In genomic region chr3:38834110-38834509, GRCh38 we compare ENCODE assay signal across 9 cellular contexts. TPM values are rescaled to one million over a fixed set of nuclear protein-coding genes. Genes with fewer than 3 reads are reported as not detected.
DNase-seq lines count a peak whose midpoint lies in the region; ATAC-seq and TF ChIP-seq lines count a peak whose summit lies in the region.
"Had no signal": no experiment of that assay in that cellular context is flagged by ENCODE, and none has a peak within 500 bp of the region (broad histone marks: within the 10 kb centered on the region; RNA-seq: fewer than 3 reads in every experiment).

No MANE protein-coding gene starts in this region.

- no peaks in the 10 kb centered on the region for H3K4me1 ChIP-seq in colonic mucosa

- no peaks in the 10 kb centered on the region for H3K36me3 ChIP-seq in colonic mucosa

- no peak for ATAC-seq in GM21360 (IDR thresholded peaks at IDR 0.05; ENCODE audit: unreplicated experiment)
- ATAC-seq in HG02938 (IDR thresholded peaks at IDR 0.05; ENCODE audit: unreplicated experiment) = no peak

- intact Hi-C loops in colonic mucosa (cut with DNase I) = no loop called here

- H3K27me3 ChIP-seq in colonic mucosa = no peaks in the 10 kb centered on the region

- H3K27ac ChIP-seq in colonic mucosa = no peak overlapping the region

- H3K9me3 ChIP-seq in colonic mucosa = no peaks in the 10 kb centered on the region

- no peak for TF ChIP-seq CTCF in colonic mucosa (IDR thresholded peaks at IDR 0.05)

- no peak overlapping the region for H3K4me3 ChIP-seq in colonic mucosa

- peak; percentile 60 for DNase-seq in activated CD8-positive, alpha-beta memory T cell treated with anti-CD3 and anti-CD28 coated beads for 24 hours
- DNase-seq in activated CD8-positive, alpha-beta memory T cell treated with anti-CD3 and anti-CD28 coated beads, Interleukin-2, amount 50 U/mL, for 4 hours = no peak
- peak; percentile 86 for DNase-seq in RKO (ENCODE audit: low spot score)
- peak; percentile 30 for DNase-seq in colonic mucosa
- DNase-seq in mucosa of gallbladder (ENCODE audit: low spot score) = peak; percentile 21
- no peak for DNase-seq in germinal center (ENCODE audit: low spot score)
- DNase-seq: activated B cell treated with CpG ODN at 0.5 μM for 24 hours had no signal

- no peak overlapping the region for H3K9ac ChIP-seq in colonic mucosa (ENCODE audit: low read depth in 2 of 2, low read length in 2 of 2)

RNA-seq across cellular contexts. Expression of gene SCN10A, which starts 18.1 kb away (rescaled TPM):
- total RNA-seq in colonic mucosa (not detected), mucosa of gallbladder (not detected)
- total RNA-seq: activated B cell treated with CpG ODN at 0.5 μM for 24 hours had no signal

Comparison
In these comparisons a context has a peak if more than half of its experiments do, and no peak if none do; other contexts are left out.
1. DNase-seq: peak in activated CD8-positive, alpha-beta memory T cell treated with anti-CD3 and anti-CD28 coated beads for 24 hours (single experiment), RKO (single experiment), colonic mucosa (single experiment) and mucosa of gallbladder (single experiment); none in activated CD8-positive, alpha-beta memory T cell treated with anti-CD3 and anti-CD28 coated beads, Interleukin-2, amount 50 U/mL, for 4 hours (single experiment) and germinal center (single experiment).